In the genomic region with DNA sequence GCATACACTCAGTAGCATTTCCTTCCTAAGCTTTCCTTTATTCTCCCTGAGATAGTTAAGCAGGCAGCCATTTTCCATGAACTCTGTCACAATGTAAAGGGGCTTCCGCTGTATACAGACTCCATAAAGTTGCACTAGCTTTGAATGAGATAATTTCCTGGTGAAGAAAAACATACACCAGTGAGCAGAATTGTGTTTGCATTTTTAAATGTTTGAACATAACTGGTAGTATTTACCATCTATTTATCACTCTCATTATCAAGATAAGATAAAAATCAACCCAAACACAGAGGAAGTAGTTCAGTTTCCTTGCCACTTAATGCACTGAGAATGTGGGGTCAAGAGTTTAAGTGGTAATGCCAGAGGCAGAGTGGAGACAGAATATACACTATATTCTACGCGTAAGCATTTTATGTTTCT, we compare ENCODE assay signal across 14 cellular contexts. TPM values are rescaled to one million over a fixed set of nuclear protein-coding genes. Genes with fewer than 3 reads are reported as not detected.
A peak's percentile ranks its signal among the peaks of the same experiment; 100 is the strongest.
DNase-seq lines count a peak whose midpoint lies in the region; ATAC-seq and TF ChIP-seq lines count a peak whose summit lies in the region.
"Had no signal": no experiment of that assay in that cellular context is flagged by ENCODE, and none has a peak within 500 bp of the region (broad histone marks: within the 10 kb centered on the region; RNA-seq: fewer than 3 reads in every experiment).

No MANE protein-coding gene starts in this region.

- H3K4me1 ChIP-seq in upper lobe of right lung (no peaks in the 10 kb centered on the region), spleen (peaks cover 0 to 4% (median 3%) of the 10 kb centered on the region in 6 donors)

- peaks cover 17% of the 10 kb centered on the region for H3K36me3 Mint-ChIP-seq in stimulated activated naive CD8-positive, alpha-beta T cell treated with anti-CD3 and anti-CD28 coated beads, Interleukin-15, Interleukin-2, amounts not matched to agents 100 ng/mL and 50 ng/mL, for 24 hours (ENCODE audit: low read depth)
- peaks cover 6% of the 10 kb centered on the region for H3K36me3 Mint-ChIP-seq in T-helper 17 cell (ENCODE audit: low read depth)

- no peak overlapping the region for H3K4me3 Mint-ChIP-seq in stimulated activated naive CD8-positive, alpha-beta T cell treated with anti-CD3 and anti-CD28 coated beads, Interleukin-15, Interleukin-2, amounts not matched to agents 100 ng/mL and 50 ng/mL, for 24 hours
- H3K4me3 Mint-ChIP-seq in stimulated activated naive CD8-positive, alpha-beta T cell treated with anti-CD3 and anti-CD28 coated beads, Interleukin-15, amount 100 ng/mL, for 72 hours: no peak overlapping the region
- no peak overlapping the region for H3K4me3 Mint-ChIP-seq in T-helper 17 cell

- H3K27ac ChIP-seq in upper lobe of right lung: no peak overlapping the region
- H3K27ac ChIP-seq in spleen: no peak overlapping the region

- TF ChIP-seq CTCF in kidney epithelial cell (IDR thresholded peaks at IDR 0.05; ENCODE audit: insufficient read depth, low read length, poor library complexity, severe bottlenecking) (no peak), upper lobe of right lung (IDR thresholded peaks at IDR 0.05) (no peak), spleen (IDR thresholded peaks at IDR 0.05 in 8 of 11, conservative IDR thresholded peaks at IDR 0.05 in 3 of 11) (no peak)

- no peaks in the 10 kb centered on the region for H3K36me3 ChIP-seq in kidney epithelial cell (ENCODE audit: control insufficient read depth, insufficient read depth, low read length)
- H3K36me3 ChIP-seq in upper lobe of right lung: no peaks in the 10 kb centered on the region
- no peaks in the 10 kb centered on the region for H3K36me3 ChIP-seq in spleen

- TF ChIP-seq POLR2A in spleen (IDR thresholded peaks at IDR 0.05): no peak

- H3K9me3 Mint-ChIP-seq in stimulated activated naive CD8-positive, alpha-beta T cell treated with anti-CD3 and anti-CD28 coated beads, Interleukin-15, Interleukin-2, amounts not matched to agents 100 ng/mL and 50 ng/mL, for 24 hours: no peaks in the 10 kb centered on the region
- H3K9me3 Mint-ChIP-seq in stimulated activated naive CD8-positive, alpha-beta T cell treated with anti-CD3 and anti-CD28 coated beads, Interleukin-15, amount 100 ng/mL, for 72 hours: no peaks in the 10 kb centered on the region

- no peaks in the 10 kb centered on the region for H3K27me3 Mint-ChIP-seq in stimulated activated naive CD8-positive, alpha-beta T cell treated with anti-CD3 and anti-CD28 coated beads, Interleukin-15, Interleukin-2, amounts not matched to agents 100 ng/mL and 50 ng/mL, for 24 hours
- H3K27me3 Mint-ChIP-seq in stimulated activated naive CD8-positive, alpha-beta T cell treated with anti-CD3 and anti-CD28 coated beads, Interleukin-15, amount 100 ng/mL, for 72 hours: no peaks in the 10 kb centered on the region
- no peaks in the 10 kb centered on the region for H3K27me3 Mint-ChIP-seq in T-helper 17 cell

- intact Hi-C loops in upper lobe of right lung (cut with DNase I): loop anchor here (10.0 kb wide), 1 partner anchor 75 kb away; no protein-coding TSS in a partner anchor
- intact Hi-C loops in head of caudate nucleus (cut with DNase I): no loop called here
- intact Hi-C loops in spleen (cut with DNase I; ENCODE audit: low total_unique reads): loop anchor here (10.0 kb wide), 1 partner anchor 135 kb away; no protein-coding TSS in a partner anchor

- peak overlapping the region; percentile 28 for H3K27ac Mint-ChIP-seq in stimulated activated naive CD8-positive, alpha-beta T cell treated with anti-CD3 and anti-CD28 coated beads, Interleukin-15, Interleukin-2, amounts not matched to agents 100 ng/mL and 50 ng/mL, for 24 hours
- H3K27ac Mint-ChIP-seq in stimulated activated naive CD8-positive, alpha-beta T cell treated with anti-CD3 and anti-CD28 coated beads, Interleukin-15, amount 100 ng/mL, for 72 hours: no peak overlapping the region
- peak overlapping the region; percentile 77 for H3K27ac Mint-ChIP-seq in T-helper 17 cell

- WGBS in spleen, 5 donors: 59 to 81% (median 72%) methylated on average over 3 of the region's 3 CpGs

- H3K9me3 ChIP-seq in T-helper 17 cell (ENCODE audit: control insufficient read depth, low read length, poor library complexity, severe bottlenecking) (no peaks in the 10 kb centered on the region), upper lobe of right lung (no peaks in the 10 kb centered on the region), spleen (no peaks in the 10 kb centered on the region)

- H3K4me3 ChIP-seq in kidney epithelial cell (ENCODE audit: low read depth, low read length) (no peak overlapping the region), upper lobe of right lung (no peak overlapping the region), spleen (no peak overlapping the region)

- no peak for ATAC-seq in stimulated activated naive CD8-positive, alpha-beta T cell treated with anti-CD3 and anti-CD28 coated beads, Interleukin-15, amount 100 ng/mL, for 72 hours
- no peak for ATAC-seq in T-helper 17 cell
- ATAC-seq in upper lobe of right lung: peak; percentile 54
- ATAC-seq: left lobe of liver had no signal

- H3K27me3 ChIP-seq in kidney epithelial cell (ENCODE audit: control insufficient read depth, insufficient read depth, low read length) (no peaks in the 10 kb centered on the region), upper lobe of right lung (no peaks in the 10 kb centered on the region), spleen (replicated peaks in 1 of 7) (peaks cover 0 to 8% (median 0%) of the 10 kb centered on the region in 7 donors)

- peaks cover 41% of the 10 kb centered on the region for H3K4me1 Mint-ChIP-seq in stimulated activated naive CD8-positive, alpha-beta T cell treated with anti-CD3 and anti-CD28 coated beads, Interleukin-15, Interleukin-2, amounts not matched to agents 100 ng/mL and 50 ng/mL, for 24 hours (ENCODE audit: low read depth)
- peaks cover 60% of the 10 kb centered on the region for H3K4me1 Mint-ChIP-seq in stimulated activated naive CD8-positive, alpha-beta T cell treated with anti-CD3 and anti-CD28 coated beads, Interleukin-15, amount 100 ng/mL, for 72 hours
- peaks cover 19% of the 10 kb centered on the region for H3K4me1 Mint-ChIP-seq in T-helper 17 cell

- DNase-seq in stimulated activated naive CD8-positive, alpha-beta T cell treated with anti-CD3 and anti-CD28 coated beads, Interleukin-15, amount 100 ng/mL, for 72 hours: no peak
- DNase-seq in T-helper 17 cell: no peak
- DNase-seq in kidney epithelial cell (ENCODE audit: low read depth): peak; percentile 23
- DNase-seq in upper lobe of right lung: no peak
- DNase-seq in NCI-H128 (lab: John Stamatoyannopoulos, UW; ENCODE audit: unreplicated experiment): no peak
- no peak for DNase-seq in head of caudate nucleus
- DNase-seq in spleen: no peak
- DNase-seq: aorta, erythroblast, retina, T-helper 9 cell had no signal

RNA-seq across cellular contexts. Expression of a gene that starts 54.1 kb away (rescaled TPM):
- total RNA-seq in T-helper 17 cell (10 to 100 TPM; 52.4 to 53.2 TPM), kidney epithelial cell (0.48 and 0.67 TPM in 2 replicates), upper lobe of right lung (4.4 TPM), spleen (10 to 100 TPM; 17.0 to 36.6 (median 29.6) TPM)
- polyA plus RNA-seq in spleen: 1 to 10 TPM; 3.3 to 6.0 (median 3.5) TPM
- total RNA-seq: H1 had no signal
- polyA plus RNA-seq: H1 had no signal

Comparison
In these comparisons a context has a peak if more than half of its experiments do, and no peak if none do; other contexts are left out.
1. H3K27ac Mint-ChIP-seq: peak in stimulated activated naive CD8-positive, alpha-beta T cell treated with anti-CD3 and anti-CD28 coated beads, Interleukin-15, Interleukin-2, amounts not matched to agents 100 ng/mL and 50 ng/mL, for 24 hours (single experiment) and T-helper 17 cell (single experiment); none in stimulated activated naive CD8-positive, alpha-beta T cell treated with anti-CD3 and anti-CD28 coated beads, Interleukin-15, amount 100 ng/mL, for 72 hours (0 of 2).